In the genomic region with DNA sequence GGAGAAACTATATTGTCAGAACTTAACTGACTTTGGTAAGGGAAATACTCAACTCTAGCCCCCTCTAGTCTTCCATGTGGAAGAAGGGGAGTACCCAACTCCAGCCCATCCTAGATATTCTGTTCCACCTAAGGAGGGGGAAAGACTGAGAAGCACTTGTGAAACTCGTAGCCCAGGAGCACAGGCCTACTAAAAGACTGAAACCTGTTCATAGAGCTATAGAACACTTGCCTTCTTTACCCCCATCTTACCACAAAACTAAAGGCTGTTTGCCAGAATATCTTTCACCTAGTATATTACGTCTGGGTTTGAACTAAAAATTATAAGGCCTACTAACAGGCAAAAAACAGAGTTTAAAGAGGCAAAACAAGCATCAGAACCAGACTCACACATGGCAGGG, we compare ENCODE assay signal across 22 cellular contexts. TPM values are rescaled to one million over a fixed set of nuclear protein-coding genes. Genes with fewer than 3 reads are reported as not detected.
"Had no signal": no experiment of that assay in that cellular context is flagged by ENCODE, and none has a peak within 500 bp of the region (broad histone marks: within the 10 kb centered on the region; RNA-seq: fewer than 3 reads in every experiment).

No MANE protein-coding gene starts in this region.

- H3K9me3 ChIP-seq: breast epithelium, heart left ventricle, neutrophil, ovary, prostate gland, thoracic aorta had no signal

- H3K4me1 ChIP-seq: breast epithelium, prostate gland had no signal

- H3K27ac ChIP-seq: breast epithelium, coronary artery, heart left ventricle, neutrophil, ovary, prostate gland, thoracic aorta had no signal

- H3K4me3 ChIP-seq: breast epithelium, coronary artery, heart left ventricle, ovary, prostate gland, thoracic aorta had no signal

- H3K27me3 ChIP-seq: breast epithelium, heart left ventricle, neutrophil, ovary had no signal

- ATAC-seq: heart left ventricle; left cardiac atrium; natural killer cell treated with Interleukin-12 subunit alpha and Interleukin-12 subunit beta and Interleukin-15 and Interleukin-18, amount 100 ng/mL, for 72 hours; WTC11 had no signal

- DNase-seq: activated CD4-positive, alpha-beta T cell treated with anti-CD3 and anti-CD28 coated beads, Interleukin-2, amount 50 U/mL, for 4 hours; activated CD8-positive, alpha-beta memory T cell treated with anti-CD3 and anti-CD28 coated beads for 24 hours; activated CD8-positive, alpha-beta memory T cell treated with anti-CD3 and anti-CD28 coated beads, Interleukin-2, amount 50 U/mL, for 4 hours; activated naive CD4-positive, alpha-beta T cell treated with anti-CD3 and anti-CD28 coated beads for 36 hours; activated naive CD8-positive, alpha-beta T cell treated with anti-CD3 and anti-CD28 coated beads, Interleukin-2, amount 10 ng/mL, durations not matched to agents 7 days and 5 days; activated T-cell treated with anti-CD3 and anti-CD28 coated beads, Interleukin-2, amount 50 U/mL, for 24 hours; amniotic stem cell; heart left ventricle; islet precursor cell; left cardiac atrium; ovary; stimulated activated CD4-positive, alpha-beta T cell treated with anti-CD3 and anti-CD28 coated beads, Interleukin-4, amount 100 ng/mL, for 24 hours; stimulated activated naive CD4-positive, alpha-beta T cell treated with Interleukin-2 at 50 U/mL for 16 hours; T-helper 9 cell had no signal

- H3K36me3 ChIP-seq: breast epithelium, neutrophil, ovary, prostate gland, thoracic aorta had no signal

RNA-seq across cellular contexts. Expression of gene CLDN22, which starts 15.5 kb away (rescaled TPM):
- total RNA-seq: activated naive CD4-positive, alpha-beta T cell treated with anti-CD3 and anti-CD28 coated beads for 36 hours; activated naive CD8-positive, alpha-beta T cell treated with anti-CD3 and anti-CD28 coated beads, Interleukin-2, amount 10 ng/mL, durations not matched to agents 7 days and 5 days; breast epithelium; heart left ventricle; left cardiac atrium; natural killer cell treated with Interleukin-12 subunit alpha and Interleukin-12 subunit beta and Interleukin-15 and Interleukin-18, amount 100 ng/mL, for 72 hours; prostate gland; thoracic aorta; WTC11 had no signal

RNA-seq across cellular contexts. Expression of gene CLDN24, which starts 17.7 kb away (rescaled TPM):
- total RNA-seq: activated naive CD4-positive, alpha-beta T cell treated with anti-CD3 and anti-CD28 coated beads for 36 hours; activated naive CD8-positive, alpha-beta T cell treated with anti-CD3 and anti-CD28 coated beads, Interleukin-2, amount 10 ng/mL, durations not matched to agents 7 days and 5 days; breast epithelium; heart left ventricle; left cardiac atrium; liver; natural killer cell treated with Interleukin-12 subunit alpha and Interleukin-12 subunit beta and Interleukin-15 and Interleukin-18, amount 100 ng/mL, for 72 hours; ovary; prostate gland; thoracic aorta; WTC11 had no signal
